In the genomic region with DNA sequence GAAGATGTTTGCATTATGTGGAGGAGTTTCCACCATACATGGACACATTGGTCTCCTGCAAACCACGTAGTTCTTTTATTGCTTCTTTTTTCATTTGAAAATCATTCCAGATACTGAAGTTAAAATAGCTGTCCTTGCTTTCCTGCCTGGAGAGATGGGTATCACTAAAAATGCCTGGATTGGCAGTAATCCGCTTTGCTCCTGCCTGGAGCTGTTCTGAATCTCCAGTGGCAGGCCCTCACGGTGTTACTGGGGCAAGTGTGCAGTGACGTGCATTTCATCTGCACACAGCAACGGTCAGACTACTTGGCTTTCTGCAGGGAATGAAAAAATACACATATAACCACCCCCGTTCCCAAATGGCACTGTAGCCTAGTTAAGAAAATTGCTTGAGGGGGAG, we compare ENCODE assay signal across 12 cellular contexts.
DNase-seq lines count a peak whose midpoint lies in the region; ATAC-seq and TF ChIP-seq lines count a peak whose summit lies in the region.
"Had no signal": no experiment of that assay in that cellular context is flagged by ENCODE, and none has a peak within 500 bp of the region (broad histone marks: within the 10 kb centered on the region; RNA-seq: fewer than 3 reads in every experiment).

No MANE protein-coding gene starts in this region.

- peak; percentile 59 for DNase-seq in BE2C
- no peak for DNase-seq in Karpas-422
- DNase-seq in glutamatergic neuron = peak; percentile 18
- DNase-seq in T-cell = no peak
- DNase-seq in DMS53 treated with DMSO at 0.1 percent for 48 hours (lab: John Stamatoyannopoulos, UW; ENCODE audit: unreplicated experiment) = no peak
- no peak for DNase-seq in ureter (ENCODE audit: low spot score)
- DNase-seq: Caco-2; CD8-positive, alpha-beta memory T cell; DMS53; GM23248; H7 had no signal

- H3K9me3 Mint-ChIP-seq in glutamatergic neuron (ENCODE audit: unreplicated experiment) (no peaks in the 10 kb centered on the region), T-cell (no peaks in the 10 kb centered on the region)
- H3K9me3 Mint-ChIP-seq: CD8-positive, alpha-beta memory T cell had no signal

- H3K4me1 Mint-ChIP-seq in glutamatergic neuron (ENCODE audit: low read depth, unreplicated experiment) (peaks cover 26% of the 10 kb centered on the region), T-cell (no peaks in the 10 kb centered on the region)
- H3K4me1 Mint-ChIP-seq: CD8-positive, alpha-beta memory T cell had no signal

- H3K27me3 ChIP-seq in BE2C (no peaks in the 10 kb centered on the region), Karpas-422 (ENCODE audit: low read length) (no peaks in the 10 kb centered on the region), parathyroid adenoma (ENCODE audit: control insufficient read depth, insufficient read depth, low read length) (no peaks in the 10 kb centered on the region)

- no peak for ATAC-seq in T-cell (replicated peaks in 1 of 4)

- H3K27me3 Mint-ChIP-seq in glutamatergic neuron (ENCODE audit: unreplicated experiment) = no peaks in the 10 kb centered on the region
- H3K27me3 Mint-ChIP-seq in T-cell = peaks cover 2 to 4% of the 10 kb centered on the region in 2 donors

- no peaks in the 10 kb centered on the region for H3K36me3 Mint-ChIP-seq in glutamatergic neuron (ENCODE audit: unreplicated experiment)
- H3K36me3 Mint-ChIP-seq in T-cell = no peaks in the 10 kb centered on the region
- H3K36me3 Mint-ChIP-seq: CD8-positive, alpha-beta memory T cell had no signal

- POLR2A ChIA-PET in T-cell (lab: Charles Lee) = no interaction called here

- H3K27ac ChIP-seq in Karpas-422 (ENCODE audit: low read length) (peak overlapping the region; percentile 71), parathyroid adenoma (no peak overlapping the region)
- H3K27ac ChIP-seq: GM23248 had no signal

- H3K4me1 ChIP-seq in BE2C = peaks cover 3% of the 10 kb centered on the region
- H3K4me1 ChIP-seq in Karpas-422 (ENCODE audit: low read length) = peaks cover 41% of the 10 kb centered on the region
- peaks cover 9% of the 10 kb centered on the region for H3K4me1 ChIP-seq in parathyroid adenoma
- H3K4me1 ChIP-seq: Caco-2 had no signal

- H2AFZ ChIP-seq in Karpas-422 (ENCODE audit: low read length) (peak overlapping the region; percentile 60; the same call in 1 of the 2 replicates), parathyroid adenoma (peak overlapping the region; percentile 71)
- H2AFZ ChIP-seq: GM23248 had no signal

- CTCF ChIA-PET in T-cell (lab: Charles Lee) = interaction anchor here in 1 of 2 donors (0.6 kb wide), 1 partner anchor 712 kb away, joined by 3 read pairs; no protein-coding TSS in a partner anchor

- no peaks in the 10 kb centered on the region for H4K20me1 ChIP-seq in Karpas-422 (ENCODE audit: insufficient read depth, low read depth, low read length)

- H3K4me3 Mint-ChIP-seq in glutamatergic neuron (ENCODE audit: unreplicated experiment) = peak overlapping the region; percentile 12
- no peak overlapping the region for H3K4me3 Mint-ChIP-seq in T-cell
- H3K4me3 Mint-ChIP-seq: CD8-positive, alpha-beta memory T cell had no signal

- H3K4me2 ChIP-seq in Karpas-422 (ENCODE audit: low read depth, low read length, poor library complexity, severe bottlenecking) = peak overlapping the region; percentile 17
- no peak overlapping the region for H3K4me2 ChIP-seq in parathyroid adenoma (ENCODE audit: low read length)

- H3K9me2 ChIP-seq in Karpas-422 (replicated peaks; ENCODE audit: insufficient read depth, low read length) = no peaks in the 10 kb centered on the region

- H3K4me3 ChIP-seq in BE2C (ENCODE audit: low read depth, low read length) (peak overlapping the region; percentile 27), Karpas-422 (ENCODE audit: low read length) (no peak overlapping the region), parathyroid adenoma (ENCODE audit: low read depth, low read length) (no peak overlapping the region)
- H3K4me3 ChIP-seq: GM23248 had no signal

- TF ChIP-seq CTCF in BE2C (IDR thresholded peaks at IDR 0.05; ENCODE audit: low read depth, low read length) (no peak), glutamatergic neuron (IDR thresholded peaks at IDR 0.05; ENCODE audit: partially characterized antibody, unreplicated experiment) (no peak), parathyroid adenoma (IDR thresholded peaks at IDR 0.05) (no peak)

- H3K79me2 ChIP-seq in Karpas-422 (ENCODE audit: low read length) (no peaks in the 10 kb centered on the region), parathyroid adenoma (no peaks in the 10 kb centered on the region)

- H3K9me3 ChIP-seq in BE2C (no peaks in the 10 kb centered on the region), Karpas-422 (ENCODE audit: low read length) (no peaks in the 10 kb centered on the region), parathyroid adenoma (ENCODE audit: control insufficient read depth, low read length) (no peaks in the 10 kb centered on the region)
- H3K9me3 ChIP-seq: Caco-2 had no signal

- H3K9ac ChIP-seq in Karpas-422 (ENCODE audit: low read length) (no peak overlapping the region), parathyroid adenoma (no peak overlapping the region)
- H3K9ac ChIP-seq: GM23248 had no signal

- H3K27ac Mint-ChIP-seq in glutamatergic neuron (ENCODE audit: unreplicated experiment) (peak overlapping the region; percentile 69), T-cell (no peak overlapping the region)
- H3K27ac Mint-ChIP-seq: CD8-positive, alpha-beta memory T cell had no signal

- H3K36me3 ChIP-seq in BE2C (no peaks in the 10 kb centered on the region), Karpas-422 (ENCODE audit: insufficient read depth, low read length) (no peaks in the 10 kb centered on the region), parathyroid adenoma (ENCODE audit: control insufficient read depth, insufficient read depth, low read length) (no peaks in the 10 kb centered on the region)

Comparison
In these comparisons a context has a peak if more than half of its experiments do, and no peak if none do; other contexts are left out.
1. DNase-seq: peak in BE2C (single experiment) and glutamatergic neuron (single experiment); none in Karpas-422 (single experiment), T-cell (0 of 34), DMS53 treated with DMSO at 0.1 percent for 48 hours (single experiment) and ureter (single experiment).